In genomic region chr4:184100297-184100885, GRCh38 we compare ENCODE assay signal across 1 cellular context.
TF ChIP-seq lines count a peak whose summit lies in the region.

No MANE protein-coding gene starts in this region.

TF ChIP-seq in H1, 55 proteins besides CTCF, POLR2A, EP300 and RAD21 (continued from another document):
- TF ChIP-seq TEAD4 (IDR thresholded peaks at IDR 0.05; ENCODE audit: low read depth, low read length) (no peak), ASH2L (IDR thresholded peaks at IDR 0.05; ENCODE audit: low read length) (no peak), RXRA (IDR thresholded peaks at IDR 0.05; ENCODE audit: insufficient read depth, low read depth, low read length) (no peak), CTBP2 (IDR thresholded peaks at IDR 0.05; ENCODE audit: borderline replicate concordance, insufficient read depth, insufficient read length, low read length) (no peak)
- TF ChIP-seq, protein P1, sequence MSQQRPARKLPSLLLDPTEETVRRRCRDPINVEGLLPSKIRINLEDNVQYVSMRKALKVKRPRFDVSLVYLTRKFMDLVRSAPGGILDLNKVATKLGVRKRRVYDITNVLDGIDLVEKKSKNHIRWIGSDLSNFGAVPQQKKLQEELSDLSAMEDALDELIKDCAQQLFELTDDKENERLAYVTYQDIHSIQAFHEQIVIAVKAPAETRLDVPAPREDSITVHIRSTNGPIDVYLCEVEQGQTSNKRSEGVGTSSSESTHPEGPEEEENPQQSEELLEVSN (IDR thresholded peaks at IDR 0.05) = 0 out of 2 replicates have a peak, but pooled peaks have one; percentile 25
